9 cellular contexts compared by ENCODE assay signal in the genomic region with DNA sequence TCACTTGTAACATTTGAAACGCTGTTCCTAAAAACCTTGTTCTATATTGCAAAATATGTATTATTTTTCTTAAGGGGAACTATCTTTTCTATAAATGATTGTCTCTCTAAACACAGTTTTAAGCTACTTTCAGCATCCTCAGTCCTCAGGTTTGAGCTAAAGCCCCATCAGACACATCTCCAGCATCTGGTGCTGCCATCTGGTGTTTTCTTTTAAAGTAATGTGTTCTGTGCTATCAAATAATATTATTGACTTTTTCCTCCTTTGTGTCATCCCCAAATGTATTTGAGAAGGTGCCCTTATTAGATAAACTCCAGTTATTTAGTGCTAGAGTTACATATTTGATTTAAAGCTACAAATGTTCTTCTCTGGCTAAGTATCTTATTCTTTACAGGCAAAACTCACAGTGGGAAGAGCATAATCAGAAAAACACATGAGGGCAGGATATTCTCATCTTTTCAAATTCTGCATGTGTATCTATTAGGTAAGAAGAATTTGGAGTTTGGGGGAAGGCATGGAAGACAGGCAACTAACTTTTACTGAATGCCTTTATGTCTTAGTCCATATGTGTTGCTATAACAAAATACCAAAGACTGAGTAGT. TPM values are rescaled to one million over a fixed set of nuclear protein-coding genes. Genes with fewer than 3 reads are reported as not detected.
A peak's percentile ranks its signal among the peaks of the same experiment; 100 is the strongest.
DNase-seq lines count a peak whose midpoint lies in the region; TF ChIP-seq lines count a peak whose summit lies in the region.
"Had no signal": no experiment of that assay in that cellular context is flagged by ENCODE, and none has a peak within 500 bp of the region (broad histone marks: within the 10 kb centered on the region; RNA-seq: fewer than 3 reads in every experiment).

No MANE protein-coding gene starts in this region.

- H3K27ac ChIP-seq in suprapubic skin: no peak overlapping the region
- H3K27ac ChIP-seq: BLaER1 treated with 17β-estradiol and CSF1 and Interleukin-3, amounts not matched to agents 10 nM and 100 nM had no signal

- DNase-seq in NCI-H146 (lab: John Stamatoyannopoulos, UW) (peak; percentile 7), NCI-H146 treated with DMSO at 0.1 percent for 48 hours (lab: John Stamatoyannopoulos, UW; ENCODE audit: unreplicated experiment) (no peak), NCI-H1694 (lab: John Stamatoyannopoulos, UW) (peak; percentile 76), dedifferentiated amniotic fluid mesenchymal stem cell (ENCODE audit: extremely low spot score) (peak; percentile 79), progenitor cell of endocrine pancreas (ENCODE audit: low spot score, unreplicated experiment) (no peak), mesothelial cell of epicardium (ENCODE audit: low spot score in 2 of 2, unreplicated experiment in 2 of 2) (no peak), suprapubic skin (ENCODE audit: low spot score in 2 of 2) (no peak)
- no peak for DNase-seq in effector CD8-positive, alpha-beta T cell (lab: John Stamatoyannopoulos, UW)

- no peaks in the 10 kb centered on the region for H3K36me3 ChIP-seq in suprapubic skin
- H3K36me3 ChIP-seq: BLaER1 treated with 17β-estradiol and CSF1 and Interleukin-3, amounts not matched to agents 10 nM and 100 nM had no signal

- H3K9me3 Mint-ChIP-seq in progenitor cell of endocrine pancreas (ENCODE audit: low read depth) (peaks cover 4% of the 10 kb centered on the region), mesothelial cell of epicardium (peaks cover 3% of the 10 kb centered on the region)

- H3K27me3 Mint-ChIP-seq in progenitor cell of endocrine pancreas: peaks cover 4% of the 10 kb centered on the region
- peaks cover 3% of the 10 kb centered on the region for H3K27me3 Mint-ChIP-seq in mesothelial cell of epicardium (ENCODE audit: low read depth)

- 48% methylated on average over 1 of the region's 1 CpG for WGBS in suprapubic skin

- no peak overlapping the region for H3K4me3 ChIP-seq in suprapubic skin
- H3K4me3 ChIP-seq: BLaER1 treated with 17β-estradiol and CSF1 and Interleukin-3, amounts not matched to agents 10 nM and 100 nM had no signal

- H3K4me3 Mint-ChIP-seq in progenitor cell of endocrine pancreas (ENCODE audit: low read depth) (no peak overlapping the region), mesothelial cell of epicardium (no peak overlapping the region)

- TF ChIP-seq POLR2A in suprapubic skin (IDR thresholded peaks at IDR 0.05): no peak

- TF ChIP-seq EP300 in suprapubic skin (IDR thresholded peaks at IDR 0.05): no peak

- no peaks in the 10 kb centered on the region for H3K9me3 ChIP-seq in suprapubic skin
- H3K9me3 ChIP-seq: BLaER1 treated with 17β-estradiol and CSF1 and Interleukin-3, amounts not matched to agents 10 nM and 100 nM had no signal

- H3K4me1 Mint-ChIP-seq in progenitor cell of endocrine pancreas (ENCODE audit: low read depth): no peaks in the 10 kb centered on the region
- H3K4me1 Mint-ChIP-seq in mesothelial cell of epicardium: no peaks in the 10 kb centered on the region

- peaks cover 9% of the 10 kb centered on the region for H3K4me1 ChIP-seq in suprapubic skin

- H3K27ac Mint-ChIP-seq in progenitor cell of endocrine pancreas (no peak overlapping the region), mesothelial cell of epicardium (no peak overlapping the region)

- peak; percentile 42 for TF ChIP-seq CTCF in progenitor cell of endocrine pancreas (IDR thresholded peaks at IDR 0.05; ENCODE audit: unreplicated experiment)
- TF ChIP-seq CTCF in mesothelial cell of epicardium (IDR thresholded peaks at IDR 0.05; ENCODE audit: unreplicated experiment): no peak
- TF ChIP-seq CTCF in suprapubic skin (IDR thresholded peaks at IDR 0.05): no peak

- H3K36me3 Mint-ChIP-seq in progenitor cell of endocrine pancreas (ENCODE audit: insufficient read depth) (no peaks in the 10 kb centered on the region), mesothelial cell of epicardium (no peaks in the 10 kb centered on the region)

- no peaks in the 10 kb centered on the region for H3K27me3 ChIP-seq in suprapubic skin
- H3K27me3 ChIP-seq: BLaER1 treated with 17β-estradiol and CSF1 and Interleukin-3, amounts not matched to agents 10 nM and 100 nM had no signal

RNA-seq across cellular contexts. Expression of a gene that starts 27.5 kb away (rescaled TPM):
- total RNA-seq in progenitor cell of endocrine pancreas (0.29 and 0.43 TPM in 2 replicates), mesothelial cell of epicardium (0.29 to 0.98 TPM (median 0.41 TPM) in 3 replicates), suprapubic skin (1 to 10 TPM in 3 of 4 donors, not detected in 1; 1.0 to 2.0 (median 1.4) TPM)

Comparison
In these comparisons a context has a peak if more than half of its experiments do, and no peak if none do; other contexts are left out.
1. DNase-seq: peak in NCI-H146 (single experiment), NCI-H1694 (single experiment) and dedifferentiated amniotic fluid mesenchymal stem cell (single experiment); none in NCI-H146 treated with DMSO at 0.1 percent for 48 hours (single experiment), progenitor cell of endocrine pancreas (single experiment), mesothelial cell of epicardium (0 of 2), effector CD8-positive, alpha-beta T cell (single experiment) and suprapubic skin (0 of 2).